ENCODE assay signal across 13 cellular contexts in genomic region chr10:60073781-60074656, GRCh38.
A peak's percentile ranks its signal among the peaks of the same experiment; 100 is the strongest.
DNase-seq lines count a peak whose midpoint lies in the region; ATAC-seq and TF ChIP-seq lines count a peak whose summit lies in the region.
"Had no signal": no experiment of that assay in that cellular context is flagged by ENCODE, and none has a peak within 500 bp of the region (broad histone marks: within the 10 kb centered on the region; RNA-seq: fewer than 3 reads in every experiment).

No MANE protein-coding gene starts in this region.

- DNase-seq in GM10248 (ENCODE audit: extremely low spot score): peak; percentile 41
- peak; percentile 13 for DNase-seq in GM19238 (ENCODE audit: insufficient read length, low spot score)
- no peak for DNase-seq in NCI-H1930 (lab: John Stamatoyannopoulos, UW)
- DNase-seq in activated CD4-positive, alpha-beta T cell treated with anti-CD3 and anti-CD28 coated beads, Interleukin-2, amount 50 U/mL, for 4 hours: no peak
- DNase-seq in UCSD-AML1 (lab: John Stamatoyannopoulos, UW; ENCODE audit: unreplicated experiment): no peak
- no peak for DNase-seq in activated effector memory CD4-positive, alpha-beta T cell treated with anti-CD3 and anti-CD28 coated beads, Interleukin-2, amount 50 U/mL, for 16 hours
- DNase-seq: GOT3, mucosa of descending colon, NCI-H510A, uterus, WERI-Rb-1 had no signal

- CTCF ChIA-PET in GM10248 (lab: Yijun Ruan, JAX): interaction anchor here (0.9 to 1.3 kb wide), 2 partner anchors 18 to 449 kb away, joined by 3 to 4 read pairs; no protein-coding TSS in a partner anchor

- POLR2A ChIA-PET in GM10248 (lab: Yijun Ruan, JAX): no interaction called here

- no peak for TF ChIP-seq CTCF in GM10248 (IDR thresholded peaks at IDR 0.05; ENCODE audit: control extremely low read depth, extremely low read depth, low read depth, missing control alignments)

- ATAC-seq in HG02571 (IDR thresholded peaks at IDR 0.05; ENCODE audit: unreplicated experiment) (peak; percentile 84), HG03175 (IDR thresholded peaks at IDR 0.05; ENCODE audit: unreplicated experiment) (peak; percentile 89)
- ATAC-seq: mucosa of descending colon had no signal

Comparison
In these comparisons a context has a peak if more than half of its experiments do, and no peak if none do; other contexts are left out.
1. DNase-seq: peak in GM10248 (single experiment) and GM19238 (single experiment); none in NCI-H1930 (0 of 2), activated CD4-positive, alpha-beta T cell treated with anti-CD3 and anti-CD28 coated beads, Interleukin-2, amount 50 U/mL, for 4 hours (0 of 2), UCSD-AML1 (single experiment) and activated effector memory CD4-positive, alpha-beta T cell treated with anti-CD3 and anti-CD28 coated beads, Interleukin-2, amount 50 U/mL, for 16 hours (single experiment).